ENCODE assay signal across 1 cellular context in genomic region chr4:66564901-66565648, GRCh38.
TF ChIP-seq lines count a peak whose summit lies in the region.

No MANE protein-coding gene starts in this region.

TF ChIP-seq in H1, 55 proteins besides CTCF, POLR2A, EP300 and RAD21 (continued from another document):
- TF ChIP-seq SIN3A (conservative IDR thresholded peaks at IDR 0.05 in 1 of 2, IDR thresholded peaks at IDR 0.05 in 1 of 2; ENCODE audit: low read depth in 1 of 2, low read length in 2 of 2) (no peak), SP2 (IDR thresholded peaks at IDR 0.05; ENCODE audit: low read length) (no peak), SP1 (IDR thresholded peaks at IDR 0.05; ENCODE audit: low read depth, low read length) (no peak), RFX5 (IDR thresholded peaks at IDR 0.05; ENCODE audit: borderline replicate concordance, low read depth, low read length) (no peak), KDM4A (IDR thresholded peaks at IDR 0.05; ENCODE audit: low read depth, low read length, severe bottlenecking) (no peak), RNF2 (IDR thresholded peaks at IDR 0.05; ENCODE audit: borderline replicate concordance, low read depth, low read length, missing control alignments, poor library complexity, severe bottlenecking) (no peak), CHD1 (IDR thresholded peaks at IDR 0.05; ENCODE audit: low read depth, low read length) (no peak), JUND (IDR thresholded peaks at IDR 0.05; ENCODE audit: low read length) (no peak), SP4 (IDR thresholded peaks at IDR 0.05; ENCODE audit: low read length) (no peak), ATF2 (IDR thresholded peaks at IDR 0.05; ENCODE audit: low read length) (no peak), BACH1 (IDR thresholded peaks at IDR 0.05; ENCODE audit: low read length) (no peak), MAX (IDR thresholded peaks at IDR 0.05) (no peak), EGR1 (IDR thresholded peaks at IDR 0.05; ENCODE audit: borderline replicate concordance, low read depth, low read length) (no peak), POLR2AphosphoS5 (IDR thresholded peaks at IDR 0.05; ENCODE audit: low read depth, low read length) (no peak), NANOG (IDR thresholded peaks at IDR 0.05; ENCODE audit: insufficient read depth, low read depth, low read length, poor library complexity, severe bottlenecking) (no peak)
